1 cellular context compared by ENCODE assay signal in genomic region chr5:118924006-118924389, GRCh38.
TF ChIP-seq lines count a peak whose summit lies in the region.

No MANE protein-coding gene starts in this region.

TF ChIP-seq in K562, 482 proteins besides CTCF, POLR2A, EP300 and RAD21 (continued from another document):
- TF ChIP-seq, protein P1, sequence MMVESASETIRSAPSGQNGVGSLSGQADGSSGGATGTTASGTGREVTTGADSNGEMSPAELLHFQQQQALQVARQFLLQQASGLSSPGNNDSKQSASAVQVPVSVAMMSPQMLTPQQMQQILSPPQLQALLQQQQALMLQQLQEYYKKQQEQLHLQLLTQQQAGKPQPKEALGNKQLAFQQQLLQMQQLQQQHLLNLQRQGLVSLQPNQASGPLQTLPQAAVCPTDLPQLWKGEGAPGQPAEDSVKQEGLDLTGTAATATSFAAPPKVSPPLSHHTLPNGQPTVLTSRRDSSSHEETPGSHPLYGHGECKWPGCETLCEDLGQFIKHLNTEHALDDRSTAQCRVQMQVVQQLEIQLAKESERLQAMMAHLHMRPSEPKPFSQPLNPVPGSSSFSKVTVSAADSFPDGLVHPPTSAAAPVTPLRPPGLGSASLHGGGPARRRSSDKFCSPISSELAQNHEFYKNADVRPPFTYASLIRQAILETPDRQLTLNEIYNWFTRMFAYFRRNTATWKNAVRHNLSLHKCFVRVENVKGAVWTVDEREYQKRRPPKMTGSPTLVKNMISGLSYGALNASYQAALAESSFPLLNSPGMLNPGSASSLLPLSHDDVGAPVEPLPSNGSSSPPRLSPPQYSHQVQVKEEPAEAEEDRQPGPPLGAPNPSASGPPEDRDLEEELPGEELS (CRISPR knock-in tag; IDR thresholded peaks at IDR 0.05; ENCODE audit: borderline replicate concordance) = no peak
- TF ChIP-seq ZNF583 (CRISPR knock-in tag; IDR thresholded peaks at IDR 0.05) (no peak), HMBOX1 (IDR thresholded peaks at IDR 0.05) (0 out of 2 replicates have a peak, but pooled peaks have one; percentile 23), KHSRP (IDR thresholded peaks at IDR 0.05) (no peak), YY1 (IDR thresholded peaks at IDR 0.05; ENCODE audit: borderline replicate concordance in 1 of 3, control insufficient read depth in 1 of 3, extremely low read depth in 1 of 3, insufficient read depth in 3 of 3, insufficient read length in 1 of 3, insufficient replicate concordance in 2 of 3, low read depth in 1 of 3, low read length in 2 of 3) (no peak), MIER1 (IDR thresholded peaks at IDR 0.05; ENCODE audit: low read depth) (no peak), EZH2 (IDR thresholded peaks at IDR 0.05; ENCODE audit: borderline replicate concordance, low read depth, low read length) (no peak), HMGN3 (IDR thresholded peaks at IDR 0.05; ENCODE audit: borderline replicate concordance, extremely low read depth, insufficient read length, low read depth, low read length) (no peak), L3MBTL2 (IDR thresholded peaks at IDR 0.05) (no peak), ZSCAN29 (IDR thresholded peaks at IDR 0.05) (no peak), GATA2 (CRISPR knock-in tag; IDR thresholded peaks at IDR 0.05) (no peak), CTBP1 (IDR thresholded peaks at IDR 0.05; ENCODE audit: borderline replicate concordance) (no peak), MECOM (CRISPR knock-in tag; IDR thresholded peaks at IDR 0.05) (no peak), TEAD4 (IDR thresholded peaks at IDR 0.05; ENCODE audit: low read length) (peak; percentile 30; the same call in 1 of the 2 replicates), TEAD4 (CRISPR knock-in tag; IDR thresholded peaks at IDR 0.05; ENCODE audit: borderline replicate concordance) (no peak), XRCC4 (IDR thresholded peaks at IDR 0.05; ENCODE audit: extremely low read depth, insufficient read depth, insufficient read length) (no peak), NFE2L1 (tag; IDR thresholded peaks at IDR 0.05; ENCODE audit: borderline replicate concordance, low read depth) (no peak), ZBTB1 (CRISPR knock-in tag; IDR thresholded peaks at IDR 0.05; ENCODE audit: borderline replicate concordance, low read depth) (no peak), SMARCA4 (IDR thresholded peaks at IDR 0.05) (no peak; the same call in 1 of the 2 replicates), TRIM24 (IDR thresholded peaks at IDR 0.05) (0 out of 4 replicates have a peak, but pooled peaks of 1 of the 2 experiments have one; percentile 26), PYGO2 (tag; IDR thresholded peaks at IDR 0.05) (no peak), FOXA3 (CRISPR knock-in tag; conservative IDR thresholded peaks at IDR 0.05 in 1 of 2, IDR thresholded peaks at IDR 0.05 in 1 of 2) (no peak), ETV1 (tag; conservative IDR thresholded peaks at IDR 0.05; ENCODE audit: low read depth) (no peak), PREB (CRISPR knock-in tag; IDR thresholded peaks at IDR 0.05) (no peak), ZSCAN32 (CRISPR knock-in tag; IDR thresholded peaks at IDR 0.05) (no peak), RFX7 (CRISPR knock-in tag; IDR thresholded peaks at IDR 0.05) (no peak), ZNF197 (CRISPR knock-in tag; IDR thresholded peaks at IDR 0.05; ENCODE audit: low read depth) (no peak), BCL6 (CRISPR knock-in tag; IDR thresholded peaks at IDR 0.05) (no peak), MYBL2 (IDR thresholded peaks at IDR 0.05; ENCODE audit: low read depth) (no peak), MYBL2 (CRISPR knock-in tag; IDR thresholded peaks at IDR 0.05; ENCODE audit: borderline replicate concordance) (no peak)
- TF ChIP-seq, protein P2, sequence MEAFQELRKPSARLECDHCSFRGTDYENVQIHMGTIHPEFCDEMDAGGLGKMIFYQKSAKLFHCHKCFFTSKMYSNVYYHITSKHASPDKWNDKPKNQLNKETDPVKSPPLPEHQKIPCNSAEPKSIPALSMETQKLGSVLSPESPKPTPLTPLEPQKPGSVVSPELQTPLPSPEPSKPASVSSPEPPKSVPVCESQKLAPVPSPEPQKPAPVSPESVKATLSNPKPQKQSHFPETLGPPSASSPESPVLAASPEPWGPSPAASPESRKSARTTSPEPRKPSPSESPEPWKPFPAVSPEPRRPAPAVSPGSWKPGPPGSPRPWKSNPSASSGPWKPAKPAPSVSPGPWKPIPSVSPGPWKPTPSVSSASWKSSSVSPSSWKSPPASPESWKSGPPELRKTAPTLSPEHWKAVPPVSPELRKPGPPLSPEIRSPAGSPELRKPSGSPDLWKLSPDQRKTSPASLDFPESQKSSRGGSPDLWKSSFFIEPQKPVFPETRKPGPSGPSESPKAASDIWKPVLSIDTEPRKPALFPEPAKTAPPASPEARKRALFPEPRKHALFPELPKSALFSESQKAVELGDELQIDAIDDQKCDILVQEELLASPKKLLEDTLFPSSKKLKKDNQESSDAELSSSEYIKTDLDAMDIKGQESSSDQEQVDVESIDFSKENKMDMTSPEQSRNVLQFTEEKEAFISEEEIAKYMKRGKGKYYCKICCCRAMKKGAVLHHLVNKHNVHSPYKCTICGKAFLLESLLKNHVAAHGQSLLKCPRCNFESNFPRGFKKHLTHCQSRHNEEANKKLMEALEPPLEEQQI (IDR thresholded peaks at IDR 0.05) = no peak
- TF ChIP-seq, protein P3, sequence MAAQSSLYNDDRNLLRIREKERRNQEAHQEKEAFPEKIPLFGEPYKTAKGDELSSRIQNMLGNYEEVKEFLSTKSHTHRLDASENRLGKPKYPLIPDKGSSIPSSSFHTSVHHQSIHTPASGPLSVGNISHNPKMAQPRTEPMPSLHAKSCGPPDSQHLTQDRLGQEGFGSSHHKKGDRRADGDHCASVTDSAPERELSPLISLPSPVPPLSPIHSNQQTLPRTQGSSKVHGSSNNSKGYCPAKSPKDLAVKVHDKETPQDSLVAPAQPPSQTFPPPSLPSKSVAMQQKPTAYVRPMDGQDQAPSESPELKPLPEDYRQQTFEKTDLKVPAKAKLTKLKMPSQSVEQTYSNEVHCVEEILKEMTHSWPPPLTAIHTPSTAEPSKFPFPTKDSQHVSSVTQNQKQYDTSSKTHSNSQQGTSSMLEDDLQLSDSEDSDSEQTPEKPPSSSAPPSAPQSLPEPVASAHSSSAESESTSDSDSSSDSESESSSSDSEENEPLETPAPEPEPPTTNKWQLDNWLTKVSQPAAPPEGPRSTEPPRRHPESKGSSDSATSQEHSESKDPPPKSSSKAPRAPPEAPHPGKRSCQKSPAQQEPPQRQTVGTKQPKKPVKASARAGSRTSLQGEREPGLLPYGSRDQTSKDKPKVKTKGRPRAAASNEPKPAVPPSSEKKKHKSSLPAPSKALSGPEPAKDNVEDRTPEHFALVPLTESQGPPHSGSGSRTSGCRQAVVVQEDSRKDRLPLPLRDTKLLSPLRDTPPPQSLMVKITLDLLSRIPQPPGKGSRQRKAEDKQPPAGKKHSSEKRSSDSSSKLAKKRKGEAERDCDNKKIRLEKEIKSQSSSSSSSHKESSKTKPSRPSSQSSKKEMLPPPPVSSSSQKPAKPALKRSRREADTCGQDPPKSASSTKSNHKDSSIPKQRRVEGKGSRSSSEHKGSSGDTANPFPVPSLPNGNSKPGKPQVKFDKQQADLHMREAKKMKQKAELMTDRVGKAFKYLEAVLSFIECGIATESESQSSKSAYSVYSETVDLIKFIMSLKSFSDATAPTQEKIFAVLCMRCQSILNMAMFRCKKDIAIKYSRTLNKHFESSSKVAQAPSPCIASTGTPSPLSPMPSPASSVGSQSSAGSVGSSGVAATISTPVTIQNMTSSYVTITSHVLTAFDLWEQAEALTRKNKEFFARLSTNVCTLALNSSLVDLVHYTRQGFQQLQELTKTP (IDR thresholded peaks at IDR 0.05; ENCODE audit: low read depth in 1 of 2, partially characterized antibody in 2 of 2) = no peak
- TF ChIP-seq, protein P4, sequence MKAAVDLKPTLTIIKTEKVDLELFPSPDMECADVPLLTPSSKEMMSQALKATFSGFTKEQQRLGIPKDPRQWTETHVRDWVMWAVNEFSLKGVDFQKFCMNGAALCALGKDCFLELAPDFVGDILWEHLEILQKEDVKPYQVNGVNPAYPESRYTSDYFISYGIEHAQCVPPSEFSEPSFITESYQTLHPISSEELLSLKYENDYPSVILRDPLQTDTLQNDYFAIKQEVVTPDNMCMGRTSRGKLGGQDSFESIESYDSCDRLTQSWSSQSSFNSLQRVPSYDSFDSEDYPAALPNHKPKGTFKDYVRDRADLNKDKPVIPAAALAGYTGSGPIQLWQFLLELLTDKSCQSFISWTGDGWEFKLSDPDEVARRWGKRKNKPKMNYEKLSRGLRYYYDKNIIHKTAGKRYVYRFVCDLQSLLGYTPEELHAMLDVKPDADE (conservative IDR thresholded peaks at IDR 0.05; ENCODE audit: control insufficient read depth, low read depth, low read length) = no peak
